ENCODE assay signal across 13 cellular contexts in genomic region chr15:88725305-88726220, GRCh38.
"Had no signal": no experiment of that assay in that cellular context is flagged by ENCODE, and none has a peak within 500 bp of the region (broad histone marks: within the 10 kb centered on the region; RNA-seq: fewer than 3 reads in every experiment).

No MANE protein-coding gene starts in this region.

- H3K36me3 ChIP-seq: esophagus squamous epithelium, left ventricle myocardium inferior, neural progenitor cell, pancreas had no signal

- H3K27me3 ChIP-seq: neural progenitor cell, pancreas had no signal

- DNase-seq: activated naive CD4-positive, alpha-beta T cell; activated naive CD8-positive, alpha-beta T cell treated with anti-CD3 and anti-CD28 coated beads, Interleukin-2, amount 10 ng/mL, durations not matched to agents 7 days and 5 days; cortex of kidney; effector CD4-positive, alpha-beta T cell; esophagus squamous epithelium; hippocampal formation; kidney; left ventricle myocardium inferior; midbrain; pancreas had no signal

- H3K9me3 ChIP-seq: esophagus squamous epithelium, pancreas had no signal

- H3K4me2 ChIP-seq: neural progenitor cell had no signal

- H3K4me3 ChIP-seq: esophagus squamous epithelium, left ventricle myocardium inferior, neural progenitor cell, pancreas had no signal

- ATAC-seq: activated CD4-positive, CD25-positive, alpha-beta regulatory T cell treated with anti-CD3 and anti-CD28 coated beads, Interleukin-2, amount 50 U/mL, for 24 hours; pancreas; sciatic nerve had no signal

- H3K27ac ChIP-seq: esophagus squamous epithelium, left ventricle myocardium inferior, neural progenitor cell, pancreas had no signal

- H3K4me1 ChIP-seq: esophagus squamous epithelium, left ventricle myocardium inferior, neural progenitor cell, pancreas had no signal

- H3K9ac ChIP-seq: neural progenitor cell had no signal
